Comparison of ENCODE assay signal across 12 cellular contexts in genomic region chr7:47725031-47725780, GRCh38.
DNase-seq lines count a peak whose midpoint lies in the region; ATAC-seq and TF ChIP-seq lines count a peak whose summit lies in the region.
"Had no signal": no experiment of that assay in that cellular context is flagged by ENCODE, and none has a peak within 500 bp of the region (broad histone marks: within the 10 kb centered on the region; RNA-seq: fewer than 3 reads in every experiment).

No MANE protein-coding gene starts in this region.

- H3K9me3 ChIP-seq in HUES48 (ENCODE audit: control insufficient read depth, insufficient read depth, low read length) (no peaks in the 10 kb centered on the region), stomach (no peaks in the 10 kb centered on the region)

- H3K27me3 ChIP-seq in HUES48 (ENCODE audit: control insufficient read depth, insufficient read depth, low read length) (no peaks in the 10 kb centered on the region), stomach (no peaks in the 10 kb centered on the region)

- H3K4me1 Mint-ChIP-seq in activated B cell treated with CpG ODN at 0.5 μM for 24 hours: peaks cover 76% of the 10 kb centered on the region
- peaks cover 8% of the 10 kb centered on the region for H3K4me1 Mint-ChIP-seq in activated naive CD8-positive, alpha-beta T cell treated with anti-CD3 and anti-CD28 coated beads, Interleukin-2, amount 50 U/mL, for 24 hours
- H3K4me1 Mint-ChIP-seq: central memory CD8-positive, alpha-beta T cell had no signal

- H3K27me3 Mint-ChIP-seq in activated B cell treated with CpG ODN at 0.5 μM for 24 hours: no peaks in the 10 kb centered on the region
- H3K27me3 Mint-ChIP-seq in activated naive CD8-positive, alpha-beta T cell treated with anti-CD3 and anti-CD28 coated beads, Interleukin-2, amount 50 U/mL, for 24 hours: peaks cover 4% of the 10 kb centered on the region
- H3K27me3 Mint-ChIP-seq: central memory CD8-positive, alpha-beta T cell had no signal

- H3K9ac ChIP-seq in HUES48 (ENCODE audit: low read depth, low read length): no peak overlapping the region; the same call in 1 of the 2 replicates

- H3K27ac ChIP-seq in HUES48 (ENCODE audit: low read depth, low read length) (peak overlapping the region; percentile 59), stomach (no peak overlapping the region)

- H3K27ac Mint-ChIP-seq in activated B cell treated with CpG ODN at 0.5 μM for 24 hours: peak overlapping the region; percentile 72
- no peak overlapping the region for H3K27ac Mint-ChIP-seq in activated naive CD8-positive, alpha-beta T cell treated with anti-CD3 and anti-CD28 coated beads, Interleukin-2, amount 50 U/mL, for 24 hours

- H3K36me3 ChIP-seq in HUES48 (ENCODE audit: control insufficient read depth, insufficient read depth, low read length) (no peaks in the 10 kb centered on the region), stomach (no peaks in the 10 kb centered on the region)

- no peaks in the 10 kb centered on the region for H3K9me3 Mint-ChIP-seq in activated B cell treated with CpG ODN at 0.5 μM for 24 hours
- no peaks in the 10 kb centered on the region for H3K9me3 Mint-ChIP-seq in activated naive CD8-positive, alpha-beta T cell treated with anti-CD3 and anti-CD28 coated beads, Interleukin-2, amount 50 U/mL, for 24 hours
- H3K9me3 Mint-ChIP-seq: central memory CD8-positive, alpha-beta T cell had no signal

- H3K4me1 ChIP-seq in HUES48 (ENCODE audit: control insufficient read depth, insufficient read depth, low read length): peaks cover 17% of the 10 kb centered on the region
- H3K4me1 ChIP-seq in stomach: peaks cover 0 to 17% (median 10%) of the 10 kb centered on the region in 4 donors

- TF ChIP-seq CTCF in activated B cell treated with CpG ODN at 0.5 μM for 24 hours (IDR thresholded peaks at IDR 0.05) (no peak), stomach (IDR thresholded peaks at IDR 0.05) (no peak)

- CTCF ChIA-PET in activated B cell treated with CpG ODN at 0.5 μM for 24 hours (lab: Charles Lee): interaction anchor here (2.2 kb wide), 1 partner anchor 56 kb away, joined by 6 read pairs; no protein-coding TSS in a partner anchor

- no peak for TF ChIP-seq EP300 in stomach (IDR thresholded peaks at IDR 0.05)

- WGBS in stomach, 5 donors: 44 to 68% (median 57%) methylated on average over 4 of the region's 4 CpGs

- peak overlapping the region; percentile 66 for H3K4me3 Mint-ChIP-seq in activated B cell treated with CpG ODN at 0.5 μM for 24 hours
- no peak overlapping the region for H3K4me3 Mint-ChIP-seq in activated naive CD8-positive, alpha-beta T cell treated with anti-CD3 and anti-CD28 coated beads, Interleukin-2, amount 50 U/mL, for 24 hours
- H3K4me3 Mint-ChIP-seq: central memory CD8-positive, alpha-beta T cell had no signal

- intact Hi-C loops in activated B cell treated with CpG ODN at 0.5 μM for 24 hours (cut with micrococcal nuclease) (loop anchor here (1.0 to 5.0 kb wide), 4 partner anchors 53 to 243 kb away; no protein-coding TSS in a partner anchor), stomach (cut with DNase I; ENCODE audit: low total_unique reads) (no loop called here)

- ATAC-seq in activated B cell treated with CpG ODN at 0.5 μM for 24 hours (ENCODE audit: low read depth) (peak; percentile 92), GM21423 (IDR thresholded peaks at IDR 0.05; ENCODE audit: unreplicated experiment) (no peak)
- ATAC-seq in activated naive CD8-positive, alpha-beta T cell treated with anti-CD3 and anti-CD28 coated beads, Interleukin-2, amount 50 U/mL, for 24 hours: no peak

- no peaks in the 10 kb centered on the region for H3K36me3 Mint-ChIP-seq in activated B cell treated with CpG ODN at 0.5 μM for 24 hours (ENCODE audit: low read depth)
- H3K36me3 Mint-ChIP-seq in activated naive CD8-positive, alpha-beta T cell treated with anti-CD3 and anti-CD28 coated beads, Interleukin-2, amount 50 U/mL, for 24 hours (ENCODE audit: low read depth): no peaks in the 10 kb centered on the region

- no peak for TF ChIP-seq POLR2A in stomach (IDR thresholded peaks at IDR 0.05)

- POLR2A ChIA-PET in activated B cell treated with CpG ODN at 0.5 μM for 24 hours (lab: Charles Lee): interaction anchor here (0.6 to 2.7 kb wide), 7 partner anchors 10 to 228 kb away, joined by 3 to 12 read pairs (median 4); no protein-coding TSS in a partner anchor

- H3K4me3 ChIP-seq in HUES48 (ENCODE audit: low read depth, low read length) (no peak overlapping the region), stomach (no peak overlapping the region)

- no peak for DNase-seq in activated B cell treated with CpG ODN at 0.5 μM for 24 hours
- DNase-seq in left kidney (ENCODE audit: low read depth, low spot score): peak; percentile 89
- DNase-seq in stomach: peak; percentile 31
- DNase-seq in NCI-H2029 (lab: John Stamatoyannopoulos, UW): no peak
- DNase-seq in activated naive CD8-positive, alpha-beta T cell treated with anti-CD3 and anti-CD28 coated beads, Interleukin-2, amount 50 U/mL, for 24 hours: no peak
- DNase-seq: DND-41, glutamatergic neuron, NCI-H82, T-helper 9 cell had no signal

Comparison
In these comparisons a context has a peak if more than half of its experiments do, and no peak if none do; other contexts are left out.
1. DNase-seq: peak in left kidney (single experiment) and stomach (single experiment); none in activated B cell treated with CpG ODN at 0.5 μM for 24 hours (single experiment), NCI-H2029 (single experiment) and activated naive CD8-positive, alpha-beta T cell treated with anti-CD3 and anti-CD28 coated beads, Interleukin-2, amount 50 U/mL, for 24 hours (single experiment).